15 cellular contexts compared by ENCODE assay signal in genomic region chr15:60508442-60508841, GRCh38. TPM values are rescaled to one million over a fixed set of nuclear protein-coding genes. Genes with fewer than 3 reads are reported as not detected.
DNase-seq lines count a peak whose midpoint lies in the region; ATAC-seq and TF ChIP-seq lines count a peak whose summit lies in the region.
"Had no signal": no experiment of that assay in that cellular context is flagged by ENCODE, and none has a peak within 500 bp of the region (broad histone marks: within the 10 kb centered on the region; RNA-seq: fewer than 3 reads in every experiment).

No MANE protein-coding gene starts in this region.

- H3K79me2 ChIP-seq in MM.1S (ENCODE audit: low read length): no peaks in the 10 kb centered on the region

- H3K4me1 Mint-ChIP-seq in activated CD4-positive, alpha-beta T cell treated with anti-CD3 and anti-CD28 coated beads, Interleukin-2, amount 10 ng/mL, durations not matched to agents 7 days and 5 days: peaks cover 48% of the 10 kb centered on the region

- POLR2A ChIA-PET in activated CD4-positive, alpha-beta T cell treated with anti-CD3 and anti-CD28 coated beads, Interleukin-2, amount 10 ng/mL, durations not matched to agents 7 days and 5 days (lab: Charles Lee): no interaction called here

- 91 to 98% (median 94%) methylated on average over 4 of the region's 4 CpGs for WGBS in psoas muscle, 3 donors

- no peaks in the 10 kb centered on the region for H3K9me3 ChIP-seq in MM.1S (replicated peaks; ENCODE audit: insufficient read depth, low read length)
- H3K9me3 ChIP-seq in adipocyte (ENCODE audit: control insufficient read depth, low read length): no peaks in the 10 kb centered on the region
- no peaks in the 10 kb centered on the region for H3K9me3 ChIP-seq in psoas muscle
- H3K9me3 ChIP-seq: breast epithelium, right lobe of liver, upper lobe of right lung had no signal

- no peaks in the 10 kb centered on the region for H4K20me1 ChIP-seq in MM.1S (ENCODE audit: insufficient read depth, low read length)

- H3K36me3 ChIP-seq in MM.1S (replicated peaks; ENCODE audit: insufficient read depth, low read length) (no peaks in the 10 kb centered on the region), adipocyte (ENCODE audit: control insufficient read depth, insufficient read depth, low read length, severe bottlenecking) (peaks cover 17% of the 10 kb centered on the region), psoas muscle (ENCODE audit: insufficient read depth in 1 of 2, low read depth in 1 of 2) (peaks cover 0 to 71% of the 10 kb centered on the region in 2 donors)
- H3K36me3 ChIP-seq: breast epithelium had no signal

- peaks cover 62% of the 10 kb centered on the region for H3K36me3 Mint-ChIP-seq in activated CD4-positive, alpha-beta T cell treated with anti-CD3 and anti-CD28 coated beads, Interleukin-2, amount 10 ng/mL, durations not matched to agents 7 days and 5 days (ENCODE audit: low read depth)

- H3K9me2 ChIP-seq in MM.1S (replicated peaks; ENCODE audit: insufficient read depth, low read length): no peaks in the 10 kb centered on the region

- DNase-seq in activated CD4-positive, alpha-beta T cell treated with anti-CD3 and anti-CD28 coated beads, Interleukin-2, amount 10 ng/mL, durations not matched to agents 7 days and 5 days: no peak
- DNase-seq in activated CD4-positive, alpha-beta T cell treated with anti-CD3 and anti-CD28 coated beads, Interleukin-2, amount 50 U/mL, for 1 hour: no peak
- no peak for DNase-seq in MM.1S
- DNase-seq in adipocyte (ENCODE audit: low read depth): no peak
- no peak for DNase-seq in psoas muscle
- DNase-seq in cerebellar cortex (ENCODE audit: low spot score): no peak
- DNase-seq in NK-92 (lab: John Stamatoyannopoulos, UW; ENCODE audit: unreplicated experiment): no peak
- DNase-seq: DMS79, glutamatergic neuron, NCI-H187, right lobe of liver, upper lobe of right lung had no signal

- H3K27me3 Mint-ChIP-seq in activated CD4-positive, alpha-beta T cell treated with anti-CD3 and anti-CD28 coated beads, Interleukin-2, amount 10 ng/mL, durations not matched to agents 7 days and 5 days: no peaks in the 10 kb centered on the region

- no peaks in the 10 kb centered on the region for H3K27me3 ChIP-seq in MM.1S (replicated peaks; ENCODE audit: insufficient read depth, low read length)
- H3K27me3 ChIP-seq in adipocyte (replicated peaks; ENCODE audit: control insufficient read depth, insufficient read depth, low read length): no peaks in the 10 kb centered on the region
- no peaks in the 10 kb centered on the region for H3K27me3 ChIP-seq in psoas muscle (ENCODE audit: insufficient read depth in 3 of 3, low read length in 2 of 3)
- H3K27me3 ChIP-seq: breast epithelium, right lobe of liver, upper lobe of right lung had no signal

- H3K27ac ChIP-seq in MM.1S (ENCODE audit: low read length) (peak overlapping the region; percentile 29; the same call in 1 of the 2 replicates), psoas muscle (peak overlapping the region; percentile 66)
- H3K27ac ChIP-seq: breast epithelium, C4-2B, right lobe of liver, upper lobe of right lung had no signal

- H3K9ac ChIP-seq in MM.1S (ENCODE audit: low read length): no peak overlapping the region
- H3K9ac ChIP-seq in adipocyte (ENCODE audit: low read length): peak overlapping the region; percentile 51

- peak overlapping the region; percentile 67 for H3K27ac Mint-ChIP-seq in activated CD4-positive, alpha-beta T cell treated with anti-CD3 and anti-CD28 coated beads, Interleukin-2, amount 10 ng/mL, durations not matched to agents 7 days and 5 days

- no peak overlapping the region for H3K4me3 Mint-ChIP-seq in activated CD4-positive, alpha-beta T cell treated with anti-CD3 and anti-CD28 coated beads, Interleukin-2, amount 10 ng/mL, durations not matched to agents 7 days and 5 days

- ATAC-seq in psoas muscle: peak; percentile 53 to 71 (median 60)
- ATAC-seq in HG03442 (IDR thresholded peaks at IDR 0.05; ENCODE audit: unreplicated experiment): no peak

- CTCF ChIA-PET in activated CD4-positive, alpha-beta T cell treated with anti-CD3 and anti-CD28 coated beads, Interleukin-2, amount 10 ng/mL, durations not matched to agents 7 days and 5 days (lab: Charles Lee): interaction anchor here (0.8 to 1.9 kb wide), 11 partner anchors 8 to 424 kb away, joined by 3 to 12 read pairs (median 4); no protein-coding TSS in a partner anchor

- H3K9me3 Mint-ChIP-seq in activated CD4-positive, alpha-beta T cell treated with anti-CD3 and anti-CD28 coated beads, Interleukin-2, amount 10 ng/mL, durations not matched to agents 7 days and 5 days: no peaks in the 10 kb centered on the region

- 0 out of 2 replicates have a peak overlapping the region, but pooled peaks have one; percentile 18 for H2AFZ ChIP-seq in MM.1S (ENCODE audit: low read length)

- TF ChIP-seq CTCF in MM.1S (IDR thresholded peaks at IDR 0.05; ENCODE audit: low read length) (no peak), psoas muscle (IDR thresholded peaks at IDR 0.05) (no peak)

- intact Hi-C loops in psoas muscle (cut with DNase I): loop anchor here in 1 of 2 donors (5.0 to 10.0 kb wide), 2 partner anchors 409 to 536 kb away; no protein-coding TSS in a partner anchor

- H3F3A ChIP-seq in MM.1S (ENCODE audit: insufficient read depth, low read length): 0 out of 2 replicates have a peak, but pooled peaks cover 5% of the 10 kb centered on the region

- H3K4me3 ChIP-seq in MM.1S (ENCODE audit: low read length) (no peak overlapping the region; the same call in 1 of the 2 replicates), adipocyte (ENCODE audit: low read length) (no peak overlapping the region), psoas muscle (no peak overlapping the region)
- H3K4me3 ChIP-seq: breast epithelium, right lobe of liver, upper lobe of right lung had no signal

- H3K4me2 ChIP-seq in MM.1S (ENCODE audit: low read depth, low read length): peak overlapping the region; percentile 64; the same call in 1 of the 2 replicates

- peaks cover 15% of the 10 kb centered on the region for H3K4me1 ChIP-seq in MM.1S (ENCODE audit: low read length)
- H3K4me1 ChIP-seq in adipocyte (ENCODE audit: control insufficient read depth, insufficient read depth, low read length): peaks cover 5% of the 10 kb centered on the region
- H3K4me1 ChIP-seq in psoas muscle: peaks cover 23% of the 10 kb centered on the region
- H3K4me1 ChIP-seq: breast epithelium, upper lobe of right lung had no signal

RNA-seq across cellular contexts. Expression of gene ICE2, which starts 29.5 kb away (rescaled TPM):
- total RNA-seq in activated CD4-positive, alpha-beta T cell treated with anti-CD3 and anti-CD28 coated beads, Interleukin-2, amount 10 ng/mL, durations not matched to agents 7 days and 5 days: 10 to 100 TPM; 70.0 to 77.7 TPM
- total RNA-seq in psoas muscle: 10 to 100 TPM; 20.0 to 25.9 (median 22.7) TPM
- polyA plus RNA-seq in psoas muscle: 10 to 100 TPM in 1 of 3 donors, 1 to 10 TPM in 2; 5.2 to 12.5 (median 6.6) TPM
